Comparison of ENCODE assay signal across 11 cellular contexts in the genomic region with DNA sequence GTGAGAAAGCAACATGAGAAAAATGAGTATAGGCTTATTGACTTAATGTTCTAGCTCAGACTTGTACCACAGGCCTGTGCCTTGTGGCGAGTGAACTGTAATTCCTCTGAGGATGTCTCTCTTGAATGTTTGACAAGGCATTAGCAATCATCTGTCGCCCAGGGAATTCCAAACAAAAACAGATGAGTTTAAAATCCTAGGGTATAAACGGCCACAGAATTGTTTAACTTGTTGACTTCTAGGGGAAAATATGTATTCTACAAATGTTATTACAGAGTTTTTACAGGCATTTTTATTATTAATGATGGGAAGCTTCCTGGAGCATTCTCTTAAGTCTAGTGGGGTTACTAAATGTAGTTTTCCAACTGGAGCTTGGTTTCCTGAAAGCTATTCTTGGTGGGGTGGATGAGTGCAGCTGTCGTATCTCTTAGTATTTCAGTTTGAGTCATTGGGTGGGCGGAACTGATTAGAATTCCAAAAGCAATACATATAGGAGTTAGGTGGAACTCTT. TPM values are rescaled to one million over a fixed set of nuclear protein-coding genes. Genes with fewer than 3 reads are reported as not detected.
A peak's percentile ranks its signal among the peaks of the same experiment; 100 is the strongest.
DNase-seq lines count a peak whose midpoint lies in the region; ATAC-seq and TF ChIP-seq lines count a peak whose summit lies in the region.
"Had no signal": no experiment of that assay in that cellular context is flagged by ENCODE, and none has a peak within 500 bp of the region (broad histone marks: within the 10 kb centered on the region; RNA-seq: fewer than 3 reads in every experiment).

No MANE protein-coding gene starts in this region.

- H3K4me1 Mint-ChIP-seq in activated T-helper 2 cell treated with anti-CD3 and anti-CD28 coated beads, Interferon-gamma antibody, Interleukin-2, Interleukin-4, amounts not matched to agents 10 μg/mL and 5 μg/mL and 100 μg/mL, durations not matched to agents 14 hours and 24 hours and 36 hours (ENCODE audit: low read depth): peaks cover 44% of the 10 kb centered on the region

- DNase-seq in AG20443 (ENCODE audit: low spot score) (peak; percentile 64), NCI-H82 (lab: John Stamatoyannopoulos, UW) (peak; percentile 68), omental fat pad (ENCODE audit: low spot score) (no peak), SIG-M5 treated with dmso at 0.1 percent for 504 hours (lab: John Stamatoyannopoulos, UW; ENCODE audit: unreplicated experiment) (no peak), NCI-H1105 (lab: John Stamatoyannopoulos, UW) (no peak)
- DNase-seq in activated T-helper 2 cell treated with anti-CD3 and anti-CD28 coated beads, Interferon-gamma antibody, Interleukin-2, Interleukin-4, amounts not matched to agents 10 μg/mL and 5 μg/mL and 100 μg/mL, durations not matched to agents 14 hours and 24 hours and 36 hours (ENCODE audit: low spot score): no peak
- DNase-seq: activated CD4-positive, alpha-beta T cell treated with anti-CD3 and anti-CD28 coated beads, Interleukin-2, amount 50 U/mL, for 48 hours; NCI-H526 treated with DMSO at 0.1 percent for 48 hours had no signal

- intact Hi-C loops in activated T-helper 2 cell treated with anti-CD3 and anti-CD28 coated beads, Interferon-gamma antibody, Interleukin-2, Interleukin-4, amounts not matched to agents 10 μg/mL and 5 μg/mL and 100 μg/mL, durations not matched to agents 14 hours and 24 hours and 36 hours (cut with micrococcal nuclease): no loop called here

- no peaks in the 10 kb centered on the region for H3K27me3 Mint-ChIP-seq in activated T-helper 2 cell treated with anti-CD3 and anti-CD28 coated beads, Interferon-gamma antibody, Interleukin-2, Interleukin-4, amounts not matched to agents 10 μg/mL and 5 μg/mL and 100 μg/mL, durations not matched to agents 14 hours and 24 hours and 36 hours (ENCODE audit: low read depth)
- H3K27me3 Mint-ChIP-seq: stimulated activated naive CD8-positive, alpha-beta T cell treated with anti-CD3 and anti-CD28 coated beads, Interleukin-15, Interleukin-2, amounts not matched to agents 100 ng/mL and 50 ng/mL, for 24 hours had no signal

- no peak overlapping the region for H3K27ac Mint-ChIP-seq in activated T-helper 2 cell treated with anti-CD3 and anti-CD28 coated beads, Interferon-gamma antibody, Interleukin-2, Interleukin-4, amounts not matched to agents 10 μg/mL and 5 μg/mL and 100 μg/mL, durations not matched to agents 14 hours and 24 hours and 36 hours
- H3K27ac Mint-ChIP-seq: stimulated activated naive CD8-positive, alpha-beta T cell treated with anti-CD3 and anti-CD28 coated beads, Interleukin-15, Interleukin-2, amounts not matched to agents 100 ng/mL and 50 ng/mL, for 24 hours had no signal

- H3K9me3 Mint-ChIP-seq in activated T-helper 2 cell treated with anti-CD3 and anti-CD28 coated beads, Interferon-gamma antibody, Interleukin-2, Interleukin-4, amounts not matched to agents 10 μg/mL and 5 μg/mL and 100 μg/mL, durations not matched to agents 14 hours and 24 hours and 36 hours: no peaks in the 10 kb centered on the region
- H3K9me3 Mint-ChIP-seq: stimulated activated naive CD8-positive, alpha-beta T cell treated with anti-CD3 and anti-CD28 coated beads, Interleukin-15, Interleukin-2, amounts not matched to agents 100 ng/mL and 50 ng/mL, for 24 hours had no signal

- ATAC-seq in esophagus mucosa (peak; percentile 68), omental fat pad (ENCODE audit: low FRiP score) (peak; percentile 80), HG03378 (IDR thresholded peaks at IDR 0.05; ENCODE audit: unreplicated experiment) (no peak)

- H3K4me3 Mint-ChIP-seq in activated T-helper 2 cell treated with anti-CD3 and anti-CD28 coated beads, Interferon-gamma antibody, Interleukin-2, Interleukin-4, amounts not matched to agents 10 μg/mL and 5 μg/mL and 100 μg/mL, durations not matched to agents 14 hours and 24 hours and 36 hours (ENCODE audit: low read depth): no peak overlapping the region
- H3K4me3 Mint-ChIP-seq: stimulated activated naive CD8-positive, alpha-beta T cell treated with anti-CD3 and anti-CD28 coated beads, Interleukin-15, Interleukin-2, amounts not matched to agents 100 ng/mL and 50 ng/mL, for 24 hours had no signal

- TF ChIP-seq CTCF in omental fat pad (IDR thresholded peaks at IDR 0.05): no peak

- peaks cover 8% of the 10 kb centered on the region for H3K36me3 Mint-ChIP-seq in activated T-helper 2 cell treated with anti-CD3 and anti-CD28 coated beads, Interferon-gamma antibody, Interleukin-2, Interleukin-4, amounts not matched to agents 10 μg/mL and 5 μg/mL and 100 μg/mL, durations not matched to agents 14 hours and 24 hours and 36 hours (ENCODE audit: low read depth)

RNA-seq across cellular contexts. Expression of a gene that starts 40.6 kb away (rescaled TPM):
- 15.8 TPM for total RNA-seq in esophagus mucosa
- total RNA-seq in omental fat pad: 10 to 100 TPM; 48.7 to 96.2 (median 57.0) TPM
- total RNA-seq in activated T-helper 2 cell treated with anti-CD3 and anti-CD28 coated beads, Interferon-gamma antibody, Interleukin-2, Interleukin-4, amounts not matched to agents 10 μg/mL and 5 μg/mL and 100 μg/mL, durations not matched to agents 14 hours and 24 hours and 36 hours: 18.5 TPM in 2 replicates

Comparison
In these comparisons a context has a peak if more than half of its experiments do, and no peak if none do; other contexts are left out.
1. DNase-seq: peak in AG20443 (single experiment) and NCI-H82 (single experiment); none in omental fat pad (single experiment), SIG-M5 treated with dmso at 0.1 percent for 504 hours (single experiment), activated T-helper 2 cell treated with anti-CD3 and anti-CD28 coated beads, Interferon-gamma antibody, Interleukin-2, Interleukin-4, amounts not matched to agents 10 μg/mL and 5 μg/mL and 100 μg/mL, durations not matched to agents 14 hours and 24 hours and 36 hours (single experiment) and NCI-H1105 (single experiment).